In the genomic region with DNA sequence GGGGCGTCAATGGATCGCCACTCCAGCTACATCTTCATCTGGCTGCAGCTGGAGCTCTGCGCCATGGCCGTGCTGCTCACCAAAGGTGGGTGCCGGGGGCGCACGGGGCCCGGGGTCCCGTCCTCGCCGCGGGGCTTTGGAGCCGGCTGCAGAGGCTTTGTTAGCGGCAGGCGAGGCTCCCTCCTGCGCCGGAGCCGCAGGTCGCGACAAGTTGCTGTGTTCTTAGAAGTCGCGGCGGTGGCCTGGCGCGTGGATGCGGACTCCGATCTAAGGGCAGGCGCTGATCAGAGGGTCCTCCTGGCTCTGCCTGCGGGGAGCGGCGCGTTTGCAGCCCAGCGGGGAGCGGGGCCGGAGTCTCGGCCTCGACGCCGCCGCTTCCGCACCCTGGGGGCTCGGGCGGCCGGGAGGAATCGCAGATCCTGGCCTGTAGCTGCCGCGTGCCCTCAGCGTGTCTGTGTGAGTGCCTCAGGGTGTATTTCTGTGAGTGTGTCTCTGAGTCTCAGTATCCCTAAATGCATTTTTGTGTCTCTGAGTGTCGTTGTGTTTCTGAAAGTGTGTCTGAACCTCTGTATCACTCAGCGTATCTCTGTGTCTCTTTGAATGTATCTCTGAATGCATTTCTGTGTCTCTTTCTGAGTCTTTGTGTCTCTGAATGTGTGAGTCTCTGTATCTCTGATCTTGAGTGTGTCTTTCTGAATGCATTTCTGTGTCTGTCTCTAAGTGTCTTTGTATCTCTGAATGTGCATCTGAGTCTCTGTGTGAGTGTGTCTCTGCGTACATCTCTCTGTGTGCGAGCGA, we compare ENCODE assay signal across 1 cellular context.
A peak's percentile ranks its signal among the peaks of the same experiment; 100 is the strongest.
TF ChIP-seq lines count a peak whose summit lies in the region.

No MANE protein-coding gene starts in this region.

TF ChIP-seq in HEK293, 187 proteins besides CTCF, POLR2A, EP300 and RAD21 (continued from another document and continues in another):
- TF ChIP-seq, protein P1, sequence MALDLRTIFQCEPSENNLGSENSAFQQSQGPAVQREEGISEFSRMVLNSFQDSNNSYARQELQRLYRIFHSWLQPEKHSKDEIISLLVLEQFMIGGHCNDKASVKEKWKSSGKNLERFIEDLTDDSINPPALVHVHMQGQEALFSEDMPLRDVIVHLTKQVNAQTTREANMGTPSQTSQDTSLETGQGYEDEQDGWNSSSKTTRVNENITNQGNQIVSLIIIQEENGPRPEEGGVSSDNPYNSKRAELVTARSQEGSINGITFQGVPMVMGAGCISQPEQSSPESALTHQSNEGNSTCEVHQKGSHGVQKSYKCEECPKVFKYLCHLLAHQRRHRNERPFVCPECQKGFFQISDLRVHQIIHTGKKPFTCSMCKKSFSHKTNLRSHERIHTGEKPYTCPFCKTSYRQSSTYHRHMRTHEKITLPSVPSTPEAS (tag by site-specific recombination; IDR thresholded peaks at IDR 0.05) = no peak; the same call in 1 of the 2 replicates
- TF ChIP-seq GLI2 (tag by site-specific recombination; IDR thresholded peaks at IDR 0.05; ENCODE audit: borderline replicate concordance, low read depth) = no peak
- no peak for TF ChIP-seq ZNF610 (tag by site-specific recombination; IDR thresholded peaks at IDR 0.05; ENCODE audit: borderline replicate concordance)
- peak; percentile 59 for TF ChIP-seq ZNF423 (tag by site-specific recombination; IDR thresholded peaks at IDR 0.05)
- TF ChIP-seq, protein P2, sequence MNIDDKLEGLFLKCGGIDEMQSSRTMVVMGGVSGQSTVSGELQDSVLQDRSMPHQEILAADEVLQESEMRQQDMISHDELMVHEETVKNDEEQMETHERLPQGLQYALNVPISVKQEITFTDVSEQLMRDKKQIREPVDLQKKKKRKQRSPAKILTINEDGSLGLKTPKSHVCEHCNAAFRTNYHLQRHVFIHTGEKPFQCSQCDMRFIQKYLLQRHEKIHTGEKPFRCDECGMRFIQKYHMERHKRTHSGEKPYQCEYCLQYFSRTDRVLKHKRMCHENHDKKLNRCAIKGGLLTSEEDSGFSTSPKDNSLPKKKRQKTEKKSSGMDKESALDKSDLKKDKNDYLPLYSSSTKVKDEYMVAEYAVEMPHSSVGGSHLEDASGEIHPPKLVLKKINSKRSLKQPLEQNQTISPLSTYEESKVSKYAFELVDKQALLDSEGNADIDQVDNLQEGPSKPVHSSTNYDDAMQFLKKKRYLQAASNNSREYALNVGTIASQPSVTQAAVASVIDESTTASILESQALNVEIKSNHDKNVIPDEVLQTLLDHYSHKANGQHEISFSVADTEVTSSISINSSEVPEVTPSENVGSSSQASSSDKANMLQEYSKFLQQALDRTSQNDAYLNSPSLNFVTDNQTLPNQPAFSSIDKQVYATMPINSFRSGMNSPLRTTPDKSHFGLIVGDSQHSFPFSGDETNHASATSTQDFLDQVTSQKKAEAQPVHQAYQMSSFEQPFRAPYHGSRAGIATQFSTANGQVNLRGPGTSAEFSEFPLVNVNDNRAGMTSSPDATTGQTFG (tag by site-specific recombination; IDR thresholded peaks at IDR 0.05; ENCODE audit: borderline replicate concordance) = no peak
- no peak; the same call in 1 of the 2 replicates for TF ChIP-seq ZNF391 (tag by site-specific recombination; IDR thresholded peaks at IDR 0.05; ENCODE audit: borderline replicate concordance, low read depth)
- 0 out of 2 replicates have a peak, but pooled peaks have one; percentile 18 for TF ChIP-seq ZNF623 (tag by site-specific recombination; IDR thresholded peaks at IDR 0.05)
- peak; percentile 99 for TF ChIP-seq ZNF48 (tag by site-specific recombination; IDR thresholded peaks at IDR 0.05)
- TF ChIP-seq ZBTB48 (tag by site-specific recombination; IDR thresholded peaks at IDR 0.05) = peak; percentile 84
- TF ChIP-seq ZNF132 (tag by site-specific recombination; IDR thresholded peaks at IDR 0.05; ENCODE audit: borderline replicate concordance) = no peak
- TF ChIP-seq ZNF768 (tag by site-specific recombination; IDR thresholded peaks at IDR 0.05) = peak; percentile 73
- TF ChIP-seq ZFP37 (tag by site-specific recombination; IDR thresholded peaks at IDR 0.05) = peak; percentile 71; the same call in 1 of the 2 replicates
- peak; percentile 45; the same call in 1 of the 2 replicates for TF ChIP-seq ZNF24 (tag by site-specific recombination; IDR thresholded peaks at IDR 0.05)
- TF ChIP-seq, protein P3, sequence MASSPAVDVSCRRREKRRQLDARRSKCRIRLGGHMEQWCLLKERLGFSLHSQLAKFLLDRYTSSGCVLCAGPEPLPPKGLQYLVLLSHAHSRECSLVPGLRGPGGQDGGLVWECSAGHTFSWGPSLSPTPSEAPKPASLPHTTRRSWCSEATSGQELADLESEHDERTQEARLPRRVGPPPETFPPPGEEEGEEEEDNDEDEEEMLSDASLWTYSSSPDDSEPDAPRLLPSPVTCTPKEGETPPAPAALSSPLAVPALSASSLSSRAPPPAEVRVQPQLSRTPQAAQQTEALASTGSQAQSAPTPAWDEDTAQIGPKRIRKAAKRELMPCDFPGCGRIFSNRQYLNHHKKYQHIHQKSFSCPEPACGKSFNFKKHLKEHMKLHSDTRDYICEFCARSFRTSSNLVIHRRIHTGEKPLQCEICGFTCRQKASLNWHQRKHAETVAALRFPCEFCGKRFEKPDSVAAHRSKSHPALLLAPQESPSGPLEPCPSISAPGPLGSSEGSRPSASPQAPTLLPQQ (tag by site-specific recombination; IDR thresholded peaks at IDR 0.05) = peak; percentile 18; the same call in 1 of the 2 replicates
- TF ChIP-seq ZNF184 (tag by site-specific recombination; IDR thresholded peaks at IDR 0.05) = no peak
- TF ChIP-seq, protein P4, sequence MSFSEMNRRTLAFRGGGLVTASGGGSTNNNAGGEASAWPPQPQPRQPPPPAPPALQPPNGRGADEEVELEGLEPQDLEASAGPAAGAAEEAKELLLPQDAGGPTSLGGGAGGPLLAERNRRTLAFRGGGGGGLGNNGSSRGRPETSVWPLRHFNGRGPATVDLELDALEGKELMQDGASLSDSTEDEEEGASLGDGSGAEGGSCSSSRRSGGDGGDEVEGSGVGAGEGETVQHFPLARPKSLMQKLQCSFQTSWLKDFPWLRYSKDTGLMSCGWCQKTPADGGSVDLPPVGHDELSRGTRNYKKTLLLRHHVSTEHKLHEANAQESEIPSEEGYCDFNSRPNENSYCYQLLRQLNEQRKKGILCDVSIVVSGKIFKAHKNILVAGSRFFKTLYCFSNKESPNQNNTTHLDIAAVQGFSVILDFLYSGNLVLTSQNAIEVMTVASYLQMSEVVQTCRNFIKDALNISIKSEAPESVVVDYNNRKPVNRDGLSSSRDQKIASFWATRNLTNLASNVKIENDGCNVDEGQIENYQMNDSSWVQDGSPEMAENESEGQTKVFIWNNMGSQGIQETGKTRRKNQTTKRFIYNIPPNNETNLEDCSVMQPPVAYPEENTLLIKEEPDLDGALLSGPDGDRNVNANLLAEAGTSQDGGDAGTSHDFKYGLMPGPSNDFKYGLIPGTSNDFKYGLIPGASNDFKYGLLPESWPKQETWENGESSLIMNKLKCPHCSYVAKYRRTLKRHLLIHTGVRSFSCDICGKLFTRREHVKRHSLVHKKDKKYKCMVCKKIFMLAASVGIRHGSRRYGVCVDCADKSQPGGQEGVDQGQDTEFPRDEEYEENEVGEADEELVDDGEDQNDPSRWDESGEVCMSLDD (tag by site-specific recombination; IDR thresholded peaks at IDR 0.05) = peak; percentile 29; the same call in 1 of the 2 replicates
- TF ChIP-seq ZNF585B (tag by site-specific recombination; IDR thresholded peaks at IDR 0.05) = no peak
- TF ChIP-seq ZNF311 (tag by site-specific recombination; IDR thresholded peaks at IDR 0.05; ENCODE audit: borderline replicate concordance) = no peak
- peak; percentile 62; the same call in 1 of the 2 replicates for TF ChIP-seq ZEB2 (tag by site-specific recombination; IDR thresholded peaks at IDR 0.05)
- 0 out of 2 replicates have a peak, but pooled peaks have one; percentile 32 for TF ChIP-seq ZSCAN23 (tag by site-specific recombination; IDR thresholded peaks at IDR 0.05)
- TF ChIP-seq ZNF530 (tag by site-specific recombination; IDR thresholded peaks at IDR 0.05; ENCODE audit: low read depth) = no peak
- no peak for TF ChIP-seq ZNF621 (tag by site-specific recombination; IDR thresholded peaks at IDR 0.05)
- TF ChIP-seq, protein P5, sequence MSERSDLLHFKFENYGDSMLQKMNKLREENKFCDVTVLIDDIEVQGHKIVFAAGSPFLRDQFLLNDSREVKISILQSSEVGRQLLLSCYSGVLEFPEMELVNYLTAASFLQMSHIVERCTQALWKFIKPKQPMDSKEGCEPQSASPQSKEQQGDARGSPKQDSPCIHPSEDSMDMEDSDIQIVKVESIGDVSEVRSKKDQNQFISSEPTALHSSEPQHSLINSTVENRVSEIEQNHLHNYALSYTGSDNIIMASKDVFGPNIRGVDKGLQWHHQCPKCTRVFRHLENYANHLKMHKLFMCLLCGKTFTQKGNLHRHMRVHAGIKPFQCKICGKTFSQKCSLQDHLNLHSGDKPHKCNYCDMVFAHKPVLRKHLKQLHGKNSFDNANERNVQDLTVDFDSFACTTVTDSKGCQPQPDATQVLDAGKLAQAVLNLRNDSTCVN (tag by site-specific recombination; optimal IDR thresholded peaks at IDR 0.05) = peak; percentile 82
- TF ChIP-seq ZNF791 (tag by site-specific recombination; IDR thresholded peaks at IDR 0.05) = no peak
- TF ChIP-seq, protein P6, sequence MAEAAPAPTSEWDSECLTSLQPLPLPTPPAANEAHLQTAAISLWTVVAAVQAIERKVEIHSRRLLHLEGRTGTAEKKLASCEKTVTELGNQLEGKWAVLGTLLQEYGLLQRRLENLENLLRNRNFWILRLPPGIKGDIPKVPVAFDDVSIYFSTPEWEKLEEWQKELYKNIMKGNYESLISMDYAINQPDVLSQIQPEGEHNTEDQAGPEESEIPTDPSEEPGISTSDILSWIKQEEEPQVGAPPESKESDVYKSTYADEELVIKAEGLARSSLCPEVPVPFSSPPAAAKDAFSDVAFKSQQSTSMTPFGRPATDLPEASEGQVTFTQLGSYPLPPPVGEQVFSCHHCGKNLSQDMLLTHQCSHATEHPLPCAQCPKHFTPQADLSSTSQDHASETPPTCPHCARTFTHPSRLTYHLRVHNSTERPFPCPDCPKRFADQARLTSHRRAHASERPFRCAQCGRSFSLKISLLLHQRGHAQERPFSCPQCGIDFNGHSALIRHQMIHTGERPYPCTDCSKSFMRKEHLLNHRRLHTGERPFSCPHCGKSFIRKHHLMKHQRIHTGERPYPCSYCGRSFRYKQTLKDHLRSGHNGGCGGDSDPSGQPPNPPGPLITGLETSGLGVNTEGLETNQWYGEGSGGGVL (tag by site-specific recombination; IDR thresholded peaks at IDR 0.05) = no peak
- TF ChIP-seq TRIM28 (IDR thresholded peaks at IDR 0.05; ENCODE audit: borderline replicate concordance, low read length) = no peak
- TF ChIP-seq, protein P7, sequence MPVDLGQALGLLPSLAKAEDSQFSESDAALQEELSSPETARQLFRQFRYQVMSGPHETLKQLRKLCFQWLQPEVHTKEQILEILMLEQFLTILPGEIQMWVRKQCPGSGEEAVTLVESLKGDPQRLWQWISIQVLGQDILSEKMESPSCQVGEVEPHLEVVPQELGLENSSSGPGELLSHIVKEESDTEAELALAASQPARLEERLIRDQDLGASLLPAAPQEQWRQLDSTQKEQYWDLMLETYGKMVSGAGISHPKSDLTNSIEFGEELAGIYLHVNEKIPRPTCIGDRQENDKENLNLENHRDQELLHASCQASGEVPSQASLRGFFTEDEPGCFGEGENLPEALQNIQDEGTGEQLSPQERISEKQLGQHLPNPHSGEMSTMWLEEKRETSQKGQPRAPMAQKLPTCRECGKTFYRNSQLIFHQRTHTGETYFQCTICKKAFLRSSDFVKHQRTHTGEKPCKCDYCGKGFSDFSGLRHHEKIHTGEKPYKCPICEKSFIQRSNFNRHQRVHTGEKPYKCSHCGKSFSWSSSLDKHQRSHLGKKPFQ (tag by site-specific recombination; IDR thresholded peaks at IDR 0.05) = no peak
- no peak for TF ChIP-seq EGR2 (tag by site-specific recombination; IDR thresholded peaks at IDR 0.05; ENCODE audit: low read depth)
- no peak for TF ChIP-seq SALL2 (tag by site-specific recombination; IDR thresholded peaks at IDR 0.05; ENCODE audit: borderline replicate concordance)
- peak; percentile 76; the same call in 1 of the 2 replicates for TF ChIP-seq ZNF600 (tag by site-specific recombination; IDR thresholded peaks at IDR 0.05)
- TF ChIP-seq MYNN (tag by site-specific recombination; IDR thresholded peaks at IDR 0.05; ENCODE audit: borderline replicate concordance) = no peak
- TF ChIP-seq ZNF341 (tag by site-specific recombination; IDR thresholded peaks at IDR 0.05; ENCODE audit: low read depth) = no peak
- TF ChIP-seq, protein P8, sequence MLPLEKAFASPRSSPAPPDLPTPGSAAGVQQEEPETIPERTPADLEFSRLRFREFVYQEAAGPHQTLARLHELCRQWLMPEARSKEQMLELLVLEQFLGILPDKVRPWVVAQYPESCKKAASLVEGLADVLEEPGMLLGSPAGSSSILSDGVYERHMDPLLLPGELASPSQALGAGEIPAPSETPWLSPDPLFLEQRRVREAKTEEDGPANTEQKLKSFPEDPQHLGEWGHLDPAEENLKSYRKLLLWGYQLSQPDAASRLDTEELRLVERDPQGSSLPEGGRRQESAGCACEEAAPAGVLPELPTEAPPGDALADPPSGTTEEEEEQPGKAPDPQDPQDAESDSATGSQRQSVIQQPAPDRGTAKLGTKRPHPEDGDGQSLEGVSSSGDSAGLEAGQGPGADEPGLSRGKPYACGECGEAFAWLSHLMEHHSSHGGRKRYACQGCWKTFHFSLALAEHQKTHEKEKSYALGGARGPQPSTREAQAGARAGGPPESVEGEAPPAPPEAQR (tag by site-specific recombination; IDR thresholded peaks at IDR 0.05) = no peak
- TF ChIP-seq, protein P9, sequence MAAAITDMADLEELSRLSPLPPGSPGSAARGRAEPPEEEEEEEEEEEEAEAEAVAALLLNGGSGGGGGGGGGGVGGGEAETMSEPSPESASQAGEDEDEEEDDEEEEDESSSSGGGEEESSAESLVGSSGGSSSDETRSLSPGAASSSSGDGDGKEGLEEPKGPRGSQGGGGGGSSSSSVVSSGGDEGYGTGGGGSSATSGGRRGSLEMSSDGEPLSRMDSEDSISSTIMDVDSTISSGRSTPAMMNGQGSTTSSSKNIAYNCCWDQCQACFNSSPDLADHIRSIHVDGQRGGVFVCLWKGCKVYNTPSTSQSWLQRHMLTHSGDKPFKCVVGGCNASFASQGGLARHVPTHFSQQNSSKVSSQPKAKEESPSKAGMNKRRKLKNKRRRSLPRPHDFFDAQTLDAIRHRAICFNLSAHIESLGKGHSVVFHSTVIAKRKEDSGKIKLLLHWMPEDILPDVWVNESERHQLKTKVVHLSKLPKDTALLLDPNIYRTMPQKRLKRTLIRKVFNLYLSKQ (tag by site-specific recombination; IDR thresholded peaks at IDR 0.05; ENCODE audit: borderline replicate concordance) = no peak
- TF ChIP-seq MEIS1 (CRISPR knock-in tag; IDR thresholded peaks at IDR 0.05; ENCODE audit: borderline replicate concordance) = no peak
- 0 out of 2 replicates have a peak, but pooled peaks have one; percentile 29 for TF ChIP-seq ZNF324 (tag by site-specific recombination; IDR thresholded peaks at IDR 0.05)
